Comparison of ENCODE assay signal across 15 cellular contexts in the genomic region with DNA sequence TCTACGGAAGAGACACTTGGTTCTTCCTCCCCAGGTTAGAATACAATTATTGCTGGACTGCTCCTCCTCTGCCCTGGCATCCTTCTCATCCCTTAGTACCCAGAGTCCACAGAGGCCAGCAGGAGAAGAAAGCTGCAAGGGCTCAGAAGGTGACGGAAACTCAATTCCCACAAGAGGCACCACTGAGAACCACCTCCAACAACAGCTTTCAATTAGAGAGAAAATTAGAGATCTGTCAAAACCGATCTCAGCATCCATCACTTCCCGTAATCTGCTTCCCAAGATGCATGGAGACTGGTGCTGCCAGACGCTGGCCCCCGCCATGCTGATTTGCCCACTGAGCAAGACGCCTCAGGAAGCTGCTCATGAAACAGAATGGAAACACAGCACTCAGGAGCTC.
A peak's percentile ranks its signal among the peaks of the same experiment; 100 is the strongest.
DNase-seq lines count a peak whose midpoint lies in the region; ATAC-seq and TF ChIP-seq lines count a peak whose summit lies in the region.
"Had no signal": no experiment of that assay in that cellular context is flagged by ENCODE, and none has a peak within 500 bp of the region (broad histone marks: within the 10 kb centered on the region; RNA-seq: fewer than 3 reads in every experiment).

No MANE protein-coding gene starts in this region.

- no peaks in the 10 kb centered on the region for H3K27me3 Mint-ChIP-seq in activated CD4-positive, alpha-beta T cell treated with anti-CD3 and anti-CD28 coated beads, Interleukin-2, amount 10 ng/mL, durations not matched to agents 7 days and 5 days
- H3K27me3 Mint-ChIP-seq: B cell had no signal

- peaks cover 23% of the 10 kb centered on the region for H3K4me1 Mint-ChIP-seq in activated CD4-positive, alpha-beta T cell treated with anti-CD3 and anti-CD28 coated beads, Interleukin-2, amount 10 ng/mL, durations not matched to agents 7 days and 5 days

- no peak for ATAC-seq in HG02870 (IDR thresholded peaks at IDR 0.05; ENCODE audit: unreplicated experiment)
- ATAC-seq: HCT116 had no signal

- peaks cover 5 to 22% (median 11%) of the 10 kb centered on the region in 4 donors for H3K4me1 ChIP-seq in esophagus muscularis mucosa

- peak overlapping the region; percentile 17; the same call in 1 of the 2 replicates for H3K4me3 ChIP-seq in WERI-Rb-1 (ENCODE audit: low read depth, low read length)
- H3K4me3 ChIP-seq in esophagus muscularis mucosa: no peak overlapping the region
- H3K4me3 ChIP-seq in retinal pigment epithelial cell (ENCODE audit: low read length): no peak overlapping the region

- H3K36me3 ChIP-seq in WERI-Rb-1 (no peaks in the 10 kb centered on the region), esophagus muscularis mucosa (no peaks in the 10 kb centered on the region)

- H3K27ac Mint-ChIP-seq in activated CD4-positive, alpha-beta T cell treated with anti-CD3 and anti-CD28 coated beads, Interleukin-2, amount 10 ng/mL, durations not matched to agents 7 days and 5 days: no peak overlapping the region
- H3K27ac Mint-ChIP-seq: B cell; CD4-positive, alpha-beta T cell had no signal

- no peak overlapping the region for H3K4me3 Mint-ChIP-seq in activated CD4-positive, alpha-beta T cell treated with anti-CD3 and anti-CD28 coated beads, Interleukin-2, amount 10 ng/mL, durations not matched to agents 7 days and 5 days
- H3K4me3 Mint-ChIP-seq: B cell; CD4-positive, alpha-beta T cell had no signal

- POLR2A ChIA-PET in activated CD4-positive, alpha-beta T cell treated with anti-CD3 and anti-CD28 coated beads, Interleukin-2, amount 10 ng/mL, durations not matched to agents 7 days and 5 days (lab: Charles Lee): no interaction called here

- no peaks in the 10 kb centered on the region for H3K27me3 ChIP-seq in WERI-Rb-1 (ENCODE audit: insufficient read depth, low read depth, severe bottlenecking)
- no peaks in the 10 kb centered on the region for H3K27me3 ChIP-seq in esophagus muscularis mucosa

- TF ChIP-seq CTCF in WERI-Rb-1 (IDR thresholded peaks at IDR 0.05; ENCODE audit: low read depth, low read length): peak; percentile 48; the same call in 1 of the 2 replicates
- no peak for TF ChIP-seq CTCF in esophagus muscularis mucosa (IDR thresholded peaks at IDR 0.05)
- peak; percentile 16 for TF ChIP-seq CTCF in retinal pigment epithelial cell (conservative IDR thresholded peaks at IDR 0.05; ENCODE audit: low read depth, low read length)

- no peaks in the 10 kb centered on the region for H3K9me3 Mint-ChIP-seq in activated CD4-positive, alpha-beta T cell treated with anti-CD3 and anti-CD28 coated beads, Interleukin-2, amount 10 ng/mL, durations not matched to agents 7 days and 5 days
- H3K9me3 Mint-ChIP-seq: CD4-positive, alpha-beta T cell had no signal

- peak overlapping the region; percentile 92 for H3K27ac ChIP-seq in WERI-Rb-1
- no peak overlapping the region for H3K27ac ChIP-seq in esophagus muscularis mucosa (replicated peaks in 1 of 4)

- CTCF ChIA-PET in activated CD4-positive, alpha-beta T cell treated with anti-CD3 and anti-CD28 coated beads, Interleukin-2, amount 10 ng/mL, durations not matched to agents 7 days and 5 days (lab: Charles Lee): interaction anchor here (1.4 kb wide), 1 partner anchor 16 kb away, joined by 3 read pairs; no protein-coding TSS in a partner anchor

- 86% methylated on average over 7 of the region's 7 CpGs for WGBS in esophagus muscularis mucosa

- H3K36me3 Mint-ChIP-seq in activated CD4-positive, alpha-beta T cell treated with anti-CD3 and anti-CD28 coated beads, Interleukin-2, amount 10 ng/mL, durations not matched to agents 7 days and 5 days (ENCODE audit: low read depth): peaks cover 4% of the 10 kb centered on the region

- no peaks in the 10 kb centered on the region for H3K9me3 ChIP-seq in WERI-Rb-1 (ENCODE audit: severe bottlenecking)
- H3K9me3 ChIP-seq in esophagus muscularis mucosa: no peaks in the 10 kb centered on the region

- no peak for TF ChIP-seq EP300 in esophagus muscularis mucosa (IDR thresholded peaks at IDR 0.05)

- peak; percentile 64 for DNase-seq in NCI-H2227 (lab: John Stamatoyannopoulos, UW; ENCODE audit: unreplicated experiment)
- peak; percentile 92 for DNase-seq in WERI-Rb-1
- peak; percentile 77 for DNase-seq in esophagus muscularis mucosa (ENCODE audit: extremely low spot score)
- no peak for DNase-seq in retinal pigment epithelial cell (ENCODE audit: low read depth)
- no peak for DNase-seq in DMS 273 treated with DMSO at 0.1 percent for 48 hours (lab: John Stamatoyannopoulos, UW)
- DNase-seq in DMS53 treated with DMSO at 0.1 percent for 48 hours (lab: John Stamatoyannopoulos, UW; ENCODE audit: unreplicated experiment): no peak
- DNase-seq in activated CD4-positive, alpha-beta T cell treated with anti-CD3 and anti-CD28 coated beads, Interleukin-2, amount 10 ng/mL, durations not matched to agents 7 days and 5 days: no peak
- DNase-seq: C1 segment of cervical spinal cord; Calu3; CD4-positive, alpha-beta T cell; DMS79 treated with DMSO at 0.1 percent for 48 hours; GDM1 had no signal

- intact Hi-C loops in esophagus muscularis mucosa (cut with DNase I): no loop called here

- TF ChIP-seq POLR2A in esophagus muscularis mucosa (IDR thresholded peaks at IDR 0.05; ENCODE audit: low read depth): no peak

Comparison
In these comparisons a context has a peak if more than half of its experiments do, and no peak if none do; other contexts are left out.
1. DNase-seq: peak in NCI-H2227 (single experiment), WERI-Rb-1 (single experiment) and esophagus muscularis mucosa (single experiment); none in retinal pigment epithelial cell (single experiment), DMS 273 treated with DMSO at 0.1 percent for 48 hours (single experiment), DMS53 treated with DMSO at 0.1 percent for 48 hours (single experiment) and activated CD4-positive, alpha-beta T cell treated with anti-CD3 and anti-CD28 coated beads, Interleukin-2, amount 10 ng/mL, durations not matched to agents 7 days and 5 days (single experiment).
2. CTCF ChIP-seq: peak in WERI-Rb-1 (single experiment) and retinal pigment epithelial cell (single experiment); none in esophagus muscularis mucosa (0 of 3).